1 cellular context compared by ENCODE assay signal in genomic region chr9:76576344-76576743, GRCh38.
TF ChIP-seq lines count a peak whose summit lies in the region.

No MANE protein-coding gene starts in this region.

TF ChIP-seq in GM12878, 131 proteins besides CTCF, POLR2A, EP300 and RAD21 (continued from another document):
- TF ChIP-seq ZNF592 (IDR thresholded peaks at IDR 0.05) = no peak
TF ChIP-seq in GM12878: peak in this region for 12.
